In genomic region chr22:17772249-17772962, GRCh38 we compare ENCODE assay signal across 8 cellular contexts. TPM values are rescaled to one million over a fixed set of nuclear protein-coding genes. Genes with fewer than 3 reads are reported as not detected.
A peak's percentile ranks its signal among the peaks of the same experiment; 100 is the strongest.
DNase-seq lines count a peak whose midpoint lies in the region; ATAC-seq and TF ChIP-seq lines count a peak whose summit lies in the region.

No MANE protein-coding gene starts in this region.

- peak overlapping the region; percentile 91 for H3K4me3 Mint-ChIP-seq in Calu3 (ENCODE audit: low read depth, unreplicated experiment)
- peak overlapping the region; percentile 81 to 88 (median 86) for H3K4me3 Mint-ChIP-seq in brain
- H3K4me3 Mint-ChIP-seq in natural killer cell treated with Interleukin-12 subunit alpha and Interleukin-12 subunit beta and Interleukin-15 and Interleukin-18, amount 100 ng/mL, for 72 hours = peak overlapping the region; percentile 83

- H3K4me3 ChIP-seq in Jurkat, Clone E6-1 (ENCODE audit: low read length) = peak overlapping the region; percentile 67

- H3K9me3 Mint-ChIP-seq in Calu3 (ENCODE audit: low read depth, unreplicated experiment) (no peaks in the 10 kb centered on the region), brain (no peaks in the 10 kb centered on the region)
- H3K9me3 Mint-ChIP-seq in natural killer cell treated with Interleukin-12 subunit alpha and Interleukin-12 subunit beta and Interleukin-15 and Interleukin-18, amount 100 ng/mL, for 72 hours = no peaks in the 10 kb centered on the region

- peaks cover 31% of the 10 kb centered on the region for H3K4me1 Mint-ChIP-seq in Calu3 (ENCODE audit: low read depth, unreplicated experiment)
- peaks cover 20% of the 10 kb centered on the region for H3K4me1 Mint-ChIP-seq in brain
- peaks cover 46 to 51% of the 10 kb centered on the region in 2 donors for H3K4me1 Mint-ChIP-seq in natural killer cell treated with Interleukin-12 subunit alpha and Interleukin-12 subunit beta and Interleukin-15 and Interleukin-18, amount 100 ng/mL, for 72 hours (ENCODE audit: low read depth in 2 of 2)

- ATAC-seq in natural killer cell treated with Interleukin-12 subunit alpha and Interleukin-12 subunit beta and Interleukin-15 and Interleukin-18, amount 100 ng/mL, for 72 hours = no peak

- TF ChIP-seq CTCF in Calu3 (IDR thresholded peaks at IDR 0.05; ENCODE audit: unreplicated experiment) (no peak), brain (conservative IDR thresholded peaks at IDR 0.05) (no peak)

- intact Hi-C loops in Calu3 (cut with micrococcal nuclease; ENCODE audit: unreplicated experiment) = no loop called here

- H3K27me3 Mint-ChIP-seq in Calu3 (ENCODE audit: unreplicated experiment) (no peaks in the 10 kb centered on the region), brain (peaks cover 3% of the 10 kb centered on the region)
- H3K27me3 Mint-ChIP-seq in natural killer cell treated with Interleukin-12 subunit alpha and Interleukin-12 subunit beta and Interleukin-15 and Interleukin-18, amount 100 ng/mL, for 72 hours = peaks cover 0 to 2% of the 10 kb centered on the region in 2 donors

- BruUV-seq in Calu3 (replicated peaks; lab: Mats Ljungman, UMichigan) = TSS peak; percentile 28

- CTCF ChIA-PET in Calu3 (lab: Charles Lee) = interaction anchor here (0.5 to 3.5 kb wide), 6 partner anchors 9 to 220 kb away, joined by 3 to 23 read pairs (median 6); no protein-coding TSS in a partner anchor

- H3K36me3 Mint-ChIP-seq in Calu3 (ENCODE audit: insufficient read depth, unreplicated experiment) = peaks cover 45% of the 10 kb centered on the region
- no peaks in the 10 kb centered on the region for H3K36me3 Mint-ChIP-seq in brain
- no peaks in the 10 kb centered on the region for H3K36me3 Mint-ChIP-seq in natural killer cell treated with Interleukin-12 subunit alpha and Interleukin-12 subunit beta and Interleukin-15 and Interleukin-18, amount 100 ng/mL, for 72 hours

- DNase-seq in Calu3 (peak; percentile 61), NCI-H1105 (lab: John Stamatoyannopoulos, UW) (no peak), NCI-H82 (lab: John Stamatoyannopoulos, UW) (no peak), foreskin melanocyte (no peak)
- no peak for DNase-seq in Jurkat, Clone E6-1 (ENCODE audit: low read depth, low spot score)
- peak; percentile 32 for DNase-seq in natural killer cell treated with Interleukin-12 subunit alpha and Interleukin-12 subunit beta and Interleukin-15 and Interleukin-18, amount 100 ng/mL, for 72 hours (ENCODE audit: low spot score)
- no peak for DNase-seq in activated CD8-positive, alpha-beta memory T cell treated with anti-CD3 and anti-CD28 coated beads for 24 hours

- H3K27ac Mint-ChIP-seq in Calu3 (ENCODE audit: unreplicated experiment) (peak overlapping the region; percentile 68), brain (peak overlapping the region; percentile 76 to 97 (median 85))
- no peak overlapping the region for H3K27ac Mint-ChIP-seq in natural killer cell treated with Interleukin-12 subunit alpha and Interleukin-12 subunit beta and Interleukin-15 and Interleukin-18, amount 100 ng/mL, for 72 hours

RNA-seq across cellular contexts. Expression of gene BID, which starts 1.9 kb away (rescaled TPM):
- total RNA-seq in Calu3 (2022) = 99.3 and 103 TPM in 2 replicates
- polyA plus RNA-seq in Jurkat, Clone E6-1 (2012; ENCODE audit: insufficient read depth, insufficient read length) = 202 TPM
- polyA plus RNA-seq in brain (ENCODE audit: insufficient read depth, low read depth, low replicate concordance) = 36.7 TPM
- total RNA-seq in natural killer cell treated with Interleukin-12 subunit alpha and Interleukin-12 subunit beta and Interleukin-15 and Interleukin-18, amount 100 ng/mL, for 72 hours = 10 to 100 TPM; 32.0 to 59.3 TPM

Comparison
In these comparisons a context has a peak if more than half of its experiments do, and no peak if none do; other contexts are left out.
1. DNase-seq: peak in Calu3 (single experiment) and natural killer cell treated with Interleukin-12 subunit alpha and Interleukin-12 subunit beta and Interleukin-15 and Interleukin-18, amount 100 ng/mL, for 72 hours (single experiment); none in Jurkat, Clone E6-1 (single experiment), NCI-H1105 (single experiment), NCI-H82 (single experiment), activated CD8-positive, alpha-beta memory T cell treated with anti-CD3 and anti-CD28 coated beads for 24 hours (single experiment) and foreskin melanocyte (single experiment).
2. H3K27ac Mint-ChIP-seq: peak in Calu3 (single experiment) and brain (5 of 5); none in natural killer cell treated with Interleukin-12 subunit alpha and Interleukin-12 subunit beta and Interleukin-15 and Interleukin-18, amount 100 ng/mL, for 72 hours (0 of 2).
3. Peak in every context shown above with its lines, with median percentiles within 50 percentile points of each other: H3K4me3 Mint-ChIP-seq.